8 cellular contexts compared by ENCODE assay signal in genomic region chr1:144418891-144419697, GRCh38. TPM values are rescaled to one million over a fixed set of nuclear protein-coding genes. Genes with fewer than 3 reads are reported as not detected.
DNase-seq lines count a peak whose midpoint lies in the region; TF ChIP-seq lines count a peak whose summit lies in the region.
"Not testable (repeated sequence)": the region's sequence is repeated elsewhere in the genome, so short reads cannot be mapped to it uniquely, and the experiment has no call there.

No MANE protein-coding gene starts in this region.

- H3K4me3 ChIP-seq in GM23248 (peak overlapping the region; percentile 87), fibroblast of villous mesenchyme (ENCODE audit: low read depth, low read length) (peak overlapping the region; percentile 56)
- not testable (repeated sequence) for H3K4me3 ChIP-seq in mesendoderm (ENCODE audit: low read length)

- H3K79me2 ChIP-seq in GM23248 (ENCODE audit: insufficient read depth); mesendoderm (ENCODE audit: control insufficient read depth, insufficient read depth, low read length): not testable (repeated sequence)

- not testable (repeated sequence) for H3K18ac ChIP-seq in mesendoderm (ENCODE audit: low read length)

- in situ Hi-C loops in GM23248 (cut with MboI), result not testable (repeated sequence)

- not testable (repeated sequence) for H4K5ac ChIP-seq in mesendoderm (ENCODE audit: low read length)

- not testable (repeated sequence) for H2BK15ac ChIP-seq in mesendoderm (replicated peaks; ENCODE audit: low read depth)

- H3K9ac ChIP-seq in GM23248, result peak overlapping the region; percentile 74
- peak overlapping the region; percentile 32 for H3K9ac ChIP-seq in mesendoderm (ENCODE audit: low read length)

- H3F3A ChIP-seq in GM23248 (ENCODE audit: insufficient read depth), result not testable (repeated sequence)

- H3K4me2 ChIP-seq in GM23248 (ENCODE audit: unreplicated experiment), result peak overlapping the region; percentile 96
- not testable (repeated sequence) for H3K4me2 ChIP-seq in mesendoderm (ENCODE audit: low read length)

- H3K9me2 ChIP-seq in GM23248 (ENCODE audit: insufficient read depth), result not testable (repeated sequence)

- not testable (repeated sequence) for H3K23ac ChIP-seq in mesendoderm (ENCODE audit: low read length)

- not testable (repeated sequence) for H3K9me3 ChIP-seq in GM23248 (ENCODE audit: low read depth)

- not testable (repeated sequence) for H2BK5ac ChIP-seq in mesendoderm (ENCODE audit: low read length)

- TF ChIP-seq CTCF in fibroblast of villous mesenchyme (IDR thresholded peaks at IDR 0.05; ENCODE audit: insufficient read depth, low read depth, low read length), result not testable (repeated sequence)

- H3K27ac ChIP-seq in GM23248, result not testable (repeated sequence)
- peak overlapping the region; percentile 36 for H3K27ac ChIP-seq in mesendoderm (ENCODE audit: low read depth, low read length)

- H3K56ac ChIP-seq in mesendoderm (ENCODE audit: low read length), result peak overlapping the region; percentile 42

- H3K4ac ChIP-seq in mesendoderm (ENCODE audit: low read depth, low read length), result not testable (repeated sequence)

- H2AK5ac ChIP-seq in mesendoderm (ENCODE audit: low read length), result not testable (repeated sequence)

- H3K4me1 ChIP-seq in GM23248 (ENCODE audit: insufficient read depth); mesendoderm (ENCODE audit: control insufficient read depth, low read depth, low read length): not testable (repeated sequence)

- H2AFZ ChIP-seq in GM23248, result peak overlapping the region; percentile 93

- H3K27me3 ChIP-seq in GM23248 (replicated peaks; ENCODE audit: insufficient read depth); mesendoderm (ENCODE audit: insufficient read depth, low read length, poor library complexity): not testable (repeated sequence)

- DNase-seq in GM23248 (peak; percentile 73), NCI-H345 treated with DMSO at 0.1 percent for 48 hours (lab: John Stamatoyannopoulos, UW; ENCODE audit: unreplicated experiment) (peak; percentile 7), anterior cingulate cortex (lab: John Stamatoyannopoulos, UW) (peak in 32 of 58 donors; percentile 0 to 63 (median 12)), fibroblast of villous mesenchyme (ENCODE audit: low read depth) (peak; percentile 59), mesendoderm (peak; percentile 88), ureter (ENCODE audit: low spot score) (peak; percentile 60)
- peak; percentile 42 to 55 for DNase-seq in activated CD4-positive, alpha-beta T cell treated with anti-CD3 and anti-CD28 coated beads for 24 hours (ENCODE audit: low read depth in 2 of 2)
- peak; percentile 69 for DNase-seq in stimulated activated CD4-positive, alpha-beta T cell treated with anti-CD3 and anti-CD28 coated beads, Interleukin-12 subunit alpha, Interleukin-12 subunit beta, amount 100 ng/mL, for 4 hours

- H4K8ac ChIP-seq in mesendoderm (ENCODE audit: low read depth, low read length), result not testable (repeated sequence)

- not testable (repeated sequence) for H3K36me3 ChIP-seq in GM23248 (ENCODE audit: low read depth); mesendoderm (ENCODE audit: control insufficient read depth, insufficient read depth, low read length)

- not testable (repeated sequence) for H3K79me1 ChIP-seq in mesendoderm (ENCODE audit: low read length)

- H4K20me1 ChIP-seq in GM23248 (ENCODE audit: insufficient read depth), result not testable (repeated sequence)

- 2 to 5% methylated on average over 36 to 40 of the region's 46 CpGs for WGBS in GM23248 (ENCODE audit: low coverage in 1 of 2, low lambda C conversion rate in 2 of 2, missing lambda C conversion rate in 2 of 2), 2 experiments
- WGBS in mesendoderm (ENCODE audit: extremely low coverage, insufficient coverage, low lambda C conversion rate), result no CpG with 5 or more reads among the region's 46 CpGs

- not testable (repeated sequence) for H2BK120ac ChIP-seq in mesendoderm (ENCODE audit: low read depth, low read length)

RNA-seq across cellular contexts. Expression of gene NBPF15, which starts 42.4 kb away (rescaled TPM):
- total RNA-seq in GM23248 (2014; rRNA removed; shearing (Covaris generic)), result 32.0 and 65.1 TPM in 2 replicates
- polyA plus RNA-seq in GM23248 (2016; fragmentation: Nextera tagmentation; extraction: Ambion mirVana), result 21.4 and 25.2 TPM in 2 replicates
- total RNA-seq in fibroblast of villous mesenchyme (51.2 and 70.4 TPM in 2 replicates), ureter (42.4 TPM)
- polyA plus RNA-seq in mesendoderm (2013, experiment 1 of 2), result 4.2 TPM
- 4.6 TPM for polyA plus RNA-seq in mesendoderm (2013, experiment 2 of 2)

RNA-seq across cellular contexts. Expression of gene PPIAL4E, which starts 45.7 kb away (rescaled TPM):
- total RNA-seq in GM23248 (2014; rRNA removed; shearing (Covaris generic)), result not detected in 2 replicates
- not detected in 2 replicates for polyA plus RNA-seq in GM23248 (2016; fragmentation: Nextera tagmentation; extraction: Ambion mirVana)
- total RNA-seq in fibroblast of villous mesenchyme, result not detected in 2 replicates
- not detected for polyA plus RNA-seq in mesendoderm (2013, experiment 1 of 2)
- not detected for polyA plus RNA-seq in mesendoderm (2013, experiment 2 of 2)
- 0.81 TPM for total RNA-seq in ureter

Comparison
In these comparisons a context has a peak if more than half of its experiments do, and no peak if none do; other contexts are left out.
1. DNase-seq: peak in every context shown above with its lines; median percentile 88 in mesendoderm; 73 in GM23248; 69 in stimulated activated CD4-positive, alpha-beta T cell treated with anti-CD3 and anti-CD28 coated beads, Interleukin-12 subunit alpha, Interleukin-12 subunit beta, amount 100 ng/mL, for 4 hours; 60 in ureter; 59 in fibroblast of villous mesenchyme; 48 in activated CD4-positive, alpha-beta T cell treated with anti-CD3 and anti-CD28 coated beads for 24 hours; 12 in anterior cingulate cortex; 7 in NCI-H345 treated with DMSO at 0.1 percent for 48 hours.